ENCODE assay signal across 6 cellular contexts in genomic region chr20:51775241-51775640, GRCh38. TPM values are rescaled to one million over a fixed set of nuclear protein-coding genes. Genes with fewer than 3 reads are reported as not detected.
"Had no signal": no experiment of that assay in that cellular context is flagged by ENCODE, and none has a peak within 500 bp of the region (broad histone marks: within the 10 kb centered on the region; RNA-seq: fewer than 3 reads in every experiment).

No MANE protein-coding gene starts in this region.

- DNase-seq: GM23248, GOT3, H7, HCEC 1CT, IMR-90 had no signal

RNA-seq across cellular contexts. Expression of gene SALL4, which starts 27.1 kb away (rescaled TPM):
- total RNA-seq: GM23248, H4, IMR-90 had no signal
